Comparison of ENCODE assay signal across 19 cellular contexts in genomic region chr12:14601692-14602091, GRCh38. TPM values are rescaled to one million over a fixed set of nuclear protein-coding genes. Genes with fewer than 3 reads are reported as not detected.
"Had no signal": no experiment of that assay in that cellular context is flagged by ENCODE, and none has a peak within 500 bp of the region (broad histone marks: within the 10 kb centered on the region; RNA-seq: fewer than 3 reads in every experiment).

No MANE protein-coding gene starts in this region.

- H3K4me3 ChIP-seq: ascending aorta, prostate gland, right lobe of liver, transverse colon had no signal

- H3K27me3 ChIP-seq: ascending aorta, foreskin keratinocyte, right lobe of liver, transverse colon had no signal

- DNase-seq: activated CD4-positive, alpha-beta memory T cell treated with anti-CD3 and anti-CD28 coated beads for 36 hours; activated CD4-positive, CD25-positive, alpha-beta regulatory T cell treated with anti-CD3 and anti-CD28 coated beads, Interleukin-2, amount 50 U/mL, for 72 hours; activated gamma-delta T cell treated with Interleukin-2 at 50 U/mL for 16 hours; activated naive CD8-positive, alpha-beta T cell treated with anti-CD3 and anti-CD28 coated beads, Interleukin-2, amount 10 ng/mL, durations not matched to agents 7 days and 5 days; activated T-cell treated with anti-CD3 and anti-CD28 coated beads, Interleukin-2, amount 50 U/mL, for 72 hours; effector CD4-positive, alpha-beta T cell; foreskin keratinocyte; head of caudate nucleus; mammary epithelial cell; occipital lobe; right lobe of liver; stimulated activated CD4-positive, alpha-beta T cell treated with anti-CD3 and anti-CD28 coated beads, Interleukin-1b, Interleukin-23, amount 100 ng/mL, for 48 hours; stimulated activated naive B cell treated with anti-CD40 and anti-IgM and Interleukin-4, amounts not matched to agents 10 μg/mL and 1 μg/mL and 100 μg/mL, for 72 hours; transverse colon had no signal

- H3K4me1 ChIP-seq: ascending aorta, foreskin keratinocyte, prostate gland, right lobe of liver, transverse colon had no signal

- H3K9me3 ChIP-seq: prostate gland had no signal

- H3K27ac ChIP-seq: ascending aorta, foreskin keratinocyte, prostate gland, right lobe of liver, transverse colon had no signal

- ATAC-seq: activated T-cell treated with anti-CD3 and anti-CD28 coated beads, Interleukin-2, amount 50 U/mL, for 72 hours; foreskin keratinocyte; left lobe of liver; natural killer cell treated with Interleukin-12 subunit alpha and Interleukin-12 subunit beta and Interleukin-15 and Interleukin-18, amount 100 ng/mL, for 72 hours; stimulated activated naive B cell treated with anti-CD40 and anti-IgM and Interleukin-4, amounts not matched to agents 10 μg/mL and 1 μg/mL and 100 μg/mL, for 72 hours had no signal

RNA-seq across cellular contexts. Expression of gene PLBD1, which starts 34.0 kb away (rescaled TPM):
- total RNA-seq: activated CD4-positive, alpha-beta memory T cell treated with anti-CD3 and anti-CD28 coated beads for 36 hours; activated T-cell treated with anti-CD3 and anti-CD28 coated beads, Interleukin-2, amount 50 U/mL, for 72 hours; endothelial cell of umbilical vein; mammary epithelial cell; natural killer cell treated with Interleukin-12 subunit alpha and Interleukin-12 subunit beta and Interleukin-15 and Interleukin-18, amount 100 ng/mL, for 72 hours had no signal
- polyA plus RNA-seq: mammary epithelial cell had no signal
